ENCODE assay signal across 15 cellular contexts in genomic region chr2:117718048-117718447, GRCh38.
DNase-seq lines count a peak whose midpoint lies in the region; ATAC-seq and TF ChIP-seq lines count a peak whose summit lies in the region.
"Had no signal": no experiment of that assay in that cellular context is flagged by ENCODE, and none has a peak within 500 bp of the region (broad histone marks: within the 10 kb centered on the region; RNA-seq: fewer than 3 reads in every experiment).

No MANE protein-coding gene starts in this region.

- no peak overlapping the region for H2AFZ ChIP-seq in SK-N-SH (ENCODE audit: low read depth)

- WGBS in SK-N-SH (ENCODE audit: low lambda C conversion rate): 2% methylated on average over 3 of the region's 3 CpGs

- in situ Hi-C loops in HAP-1 (cut with MboI; ENCODE audit: low sequenced_read_pairs): no loop called here

- no peaks in the 10 kb centered on the region for H3F3A ChIP-seq in SK-N-SH (replicated peaks; ENCODE audit: insufficient read depth)

- DNase-seq in NCI-H1105 treated with DMSO at 0.1 percent for 48 hours (lab: John Stamatoyannopoulos, UW): peak; percentile 90
- peak; percentile 84 to 92 for DNase-seq in NCI-H524 (lab: John Stamatoyannopoulos, UW)
- DNase-seq in SK-N-SH: peak; percentile 35
- DNase-seq in HAP-1 (ENCODE audit: low spot score in 2 of 2): no peak
- DNase-seq in dorsolateral prefrontal cortex: no peak
- DNase-seq: ACHN; CD8-positive, alpha-beta T cell; COR-L47; DND-41; GDM1; GOT3; H9 had no signal

- TF ChIP-seq EP300 in SK-N-SH (IDR thresholded peaks at IDR 0.05; ENCODE audit: borderline replicate concordance in 1 of 2, low read depth in 1 of 2, low read length in 1 of 2): peak in 1 of 2 experiments; percentile 99; a peak in 2 of 4 replicates

- H3K36me3 ChIP-seq in BLaER1 (no peaks in the 10 kb centered on the region), SK-N-SH (replicated peaks in 1 of 2; ENCODE audit: control insufficient read depth in 1 of 2, insufficient read depth in 2 of 2, low read length in 1 of 2) (no peaks in the 10 kb centered on the region), HAP-1 (replicated peaks) (no peaks in the 10 kb centered on the region)

- H4K20me1 ChIP-seq in BLaER1 (no peaks in the 10 kb centered on the region), SK-N-SH (ENCODE audit: insufficient read depth) (no peaks in the 10 kb centered on the region)

- H3K9ac ChIP-seq in BLaER1 (no peak overlapping the region), SK-N-SH (no peak overlapping the region)

- H3K4me1 ChIP-seq in BLaER1: peaks cover 31% of the 10 kb centered on the region
- H3K4me1 ChIP-seq in SK-N-SH (ENCODE audit: control insufficient read depth in 1 of 2, insufficient read depth in 2 of 2, low read depth in 1 of 2, low read length in 1 of 2): peaks cover 0 to 51% of the 10 kb centered on the region in 2 experiments; a peak in 2 of 4 replicates
- no peaks in the 10 kb centered on the region for H3K4me1 ChIP-seq in HAP-1

- intact Hi-C loops in dorsolateral prefrontal cortex (cut with DNase I): no loop called here

- H3K79me2 ChIP-seq in SK-N-SH (ENCODE audit: insufficient read depth): no peaks in the 10 kb centered on the region

- ATAC-seq in HG03520 (IDR thresholded peaks at IDR 0.05; ENCODE audit: unreplicated experiment): no peak
- ATAC-seq: CD8-positive, alpha-beta T cell; HepG2 had no signal

- H3K4me2 ChIP-seq in BLaER1: peak overlapping the region; percentile 43
- H3K4me2 ChIP-seq in SK-N-SH: no peak overlapping the region

- TF ChIP-seq CTCF in SK-N-SH (IDR thresholded peaks at IDR 0.05) (no peak), dorsolateral prefrontal cortex (IDR thresholded peaks at IDR 0.05 in 54 of 56, conservative IDR thresholded peaks at IDR 0.05 in 2 of 56; ENCODE audit: low read depth in 1 of 56, partially characterized antibody in 56 of 56) (no peak)

- no peaks in the 10 kb centered on the region for H3K27me3 ChIP-seq in BLaER1
- H3K27me3 ChIP-seq in SK-N-SH (ENCODE audit: insufficient read depth): no peaks in the 10 kb centered on the region
- H3K27me3 ChIP-seq in HAP-1 (ENCODE audit: low read depth): no peaks in the 10 kb centered on the region
- peaks cover 0 to 5% (median 0%) of the 10 kb centered on the region in 45 donors for H3K27me3 ChIP-seq in dorsolateral prefrontal cortex

- CTCF ChIA-PET in SK-N-SH (lab: Yijun Ruan, JAX): interaction anchor here (1.8 to 2.1 kb wide), 2 partner anchors 54 to 96 kb away, joined by 6 to 11 read pairs; partner anchors contain the start of gene DDX18

- H3K27ac ChIP-seq in BLaER1 (no peak overlapping the region), SK-N-SH (ENCODE audit: low read depth in 2 of 2, low read length in 1 of 2) (peak overlapping the region in 1 of 2 experiments; percentile 97; a peak in 2 of 4 replicates), dorsolateral prefrontal cortex (no peak overlapping the region)

- TF ChIP-seq RAD21 in SK-N-SH (IDR thresholded peaks at IDR 0.05; ENCODE audit: low read length): no peak

- H3K4me3 ChIP-seq in BLaER1: no peak overlapping the region
- no peak overlapping the region for H3K4me3 ChIP-seq in SK-N-SH (ENCODE audit: low read depth in 2 of 2, low read length in 1 of 2)
- H3K4me3 ChIP-seq in HAP-1: no peak overlapping the region
- no peak overlapping the region for H3K4me3 ChIP-seq in dorsolateral prefrontal cortex

- H3K9me3 ChIP-seq in BLaER1 (no peaks in the 10 kb centered on the region), SK-N-SH (no peaks in the 10 kb centered on the region), HAP-1 (no peaks in the 10 kb centered on the region)

- H3K9me2 ChIP-seq in SK-N-SH: no peaks in the 10 kb centered on the region

- POLR2A ChIA-PET in SK-N-SH (lab: Yijun Ruan, JAX): interaction anchor here (0.7 to 2.2 kb wide), 9 partner anchors 21 to 382 kb away, joined by 3 to 10 read pairs (median 5); no protein-coding TSS in a partner anchor

TF ChIP-seq in SK-N-SH, 30 proteins besides CTCF, POLR2A, EP300 and RAD21 (continues in another document):
- TF ChIP-seq PBX3 (IDR thresholded peaks at IDR 0.05): no peak
- TF ChIP-seq EZH2phosphoT487 (IDR thresholded peaks at IDR 0.05; ENCODE audit: borderline replicate concordance, low read depth): no peak
- TF ChIP-seq, protein P1, sequence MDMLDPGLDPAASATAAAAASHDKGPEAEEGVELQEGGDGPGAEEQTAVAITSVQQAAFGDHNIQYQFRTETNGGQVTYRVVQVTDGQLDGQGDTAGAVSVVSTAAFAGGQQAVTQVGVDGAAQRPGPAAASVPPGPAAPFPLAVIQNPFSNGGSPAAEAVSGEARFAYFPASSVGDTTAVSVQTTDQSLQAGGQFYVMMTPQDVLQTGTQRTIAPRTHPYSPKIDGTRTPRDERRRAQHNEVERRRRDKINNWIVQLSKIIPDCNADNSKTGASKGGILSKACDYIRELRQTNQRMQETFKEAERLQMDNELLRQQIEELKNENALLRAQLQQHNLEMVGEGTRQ (IDR thresholded peaks at IDR 0.05; ENCODE audit: borderline replicate concordance, low read depth, low read length): no peak
- peak; percentile 72 for TF ChIP-seq CHD2 (IDR thresholded peaks at IDR 0.05; ENCODE audit: low read length, partially characterized antibody)
- TF ChIP-seq POLR2AphosphoS5 (IDR thresholded peaks at IDR 0.05; ENCODE audit: low read depth, low read length): no peak
- peak; percentile 26; the same call in 1 of the 2 replicates for TF ChIP-seq NFIC (IDR thresholded peaks at IDR 0.05; ENCODE audit: borderline replicate concordance)
- TF ChIP-seq ELF1 (IDR thresholded peaks at IDR 0.05): no peak
- TF ChIP-seq JUND (IDR thresholded peaks at IDR 0.05): no peak
- TF ChIP-seq GATA2 (CRISPR knock-in tag; IDR thresholded peaks at IDR 0.05): peak; percentile 79
- no peak for TF ChIP-seq REST (IDR thresholded peaks at IDR 0.05; ENCODE audit: low read depth, low read length)
- TF ChIP-seq, protein P2, sequence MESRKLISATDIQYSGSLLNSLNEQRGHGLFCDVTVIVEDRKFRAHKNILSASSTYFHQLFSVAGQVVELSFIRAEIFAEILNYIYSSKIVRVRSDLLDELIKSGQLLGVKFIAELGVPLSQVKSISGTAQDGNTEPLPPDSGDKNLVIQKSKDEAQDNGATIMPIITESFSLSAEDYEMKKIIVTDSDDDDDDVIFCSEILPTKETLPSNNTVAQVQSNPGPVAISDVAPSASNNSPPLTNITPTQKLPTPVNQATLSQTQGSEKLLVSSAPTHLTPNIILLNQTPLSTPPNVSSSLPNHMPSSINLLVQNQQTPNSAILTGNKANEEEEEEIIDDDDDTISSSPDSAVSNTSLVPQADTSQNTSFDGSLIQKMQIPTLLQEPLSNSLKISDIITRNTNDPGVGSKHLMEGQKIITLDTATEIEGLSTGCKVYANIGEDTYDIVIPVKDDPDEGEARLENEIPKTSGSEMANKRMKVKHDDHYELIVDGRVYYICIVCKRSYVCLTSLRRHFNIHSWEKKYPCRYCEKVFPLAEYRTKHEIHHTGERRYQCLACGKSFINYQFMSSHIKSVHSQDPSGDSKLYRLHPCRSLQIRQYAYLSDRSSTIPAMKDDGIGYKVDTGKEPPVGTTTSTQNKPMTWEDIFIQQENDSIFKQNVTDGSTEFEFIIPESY (IDR thresholded peaks at IDR 0.05; ENCODE audit: borderline replicate concordance, low read depth): no peak
- TF ChIP-seq FOSL2 (IDR thresholded peaks at IDR 0.05; ENCODE audit: borderline replicate concordance, low read depth): no peak
- no peak for TF ChIP-seq RFX5 (IDR thresholded peaks at IDR 0.05; ENCODE audit: low read length)
- TF ChIP-seq MEF2A (IDR thresholded peaks at IDR 0.05; ENCODE audit: borderline replicate concordance, low read depth): no peak
- TF ChIP-seq, protein P3, sequence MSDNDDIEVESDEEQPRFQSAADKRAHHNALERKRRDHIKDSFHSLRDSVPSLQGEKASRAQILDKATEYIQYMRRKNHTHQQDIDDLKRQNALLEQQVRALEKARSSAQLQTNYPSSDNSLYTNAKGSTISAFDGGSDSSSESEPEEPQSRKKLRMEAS (IDR thresholded peaks at IDR 0.05; ENCODE audit: low read depth): no peak
- TF ChIP-seq SMC3 (IDR thresholded peaks at IDR 0.05; ENCODE audit: low read depth, low read length): no peak
- TF ChIP-seq FOXM1 (IDR thresholded peaks at IDR 0.05; ENCODE audit: low read depth): no peak

Comparison
In these comparisons a context has a peak if more than half of its experiments do, and no peak if none do; other contexts are left out.
1. DNase-seq: peak in NCI-H1105 treated with DMSO at 0.1 percent for 48 hours (single experiment), NCI-H524 (2 of 2) and SK-N-SH (single experiment); none in HAP-1 (0 of 2) and dorsolateral prefrontal cortex (0 of 10).